In genomic region chr2:7530001-7530400, GRCh38 we compare ENCODE assay signal across 1 cellular context.
TF ChIP-seq lines count a peak whose summit lies in the region.

No MANE protein-coding gene starts in this region.

TF ChIP-seq in GM12878, 131 proteins besides CTCF, POLR2A, EP300 and RAD21:
- TF ChIP-seq CUX1 (IDR thresholded peaks at IDR 0.05; ENCODE audit: insufficient replicate concordance, low read depth, low read length) (no peak), SKIL (IDR thresholded peaks at IDR 0.05; ENCODE audit: low read depth, poor library complexity, severe bottlenecking) (no peak), IKZF2 (IDR thresholded peaks at IDR 0.05) (no peak)
